ENCODE assay signal across 8 cellular contexts in the genomic region with DNA sequence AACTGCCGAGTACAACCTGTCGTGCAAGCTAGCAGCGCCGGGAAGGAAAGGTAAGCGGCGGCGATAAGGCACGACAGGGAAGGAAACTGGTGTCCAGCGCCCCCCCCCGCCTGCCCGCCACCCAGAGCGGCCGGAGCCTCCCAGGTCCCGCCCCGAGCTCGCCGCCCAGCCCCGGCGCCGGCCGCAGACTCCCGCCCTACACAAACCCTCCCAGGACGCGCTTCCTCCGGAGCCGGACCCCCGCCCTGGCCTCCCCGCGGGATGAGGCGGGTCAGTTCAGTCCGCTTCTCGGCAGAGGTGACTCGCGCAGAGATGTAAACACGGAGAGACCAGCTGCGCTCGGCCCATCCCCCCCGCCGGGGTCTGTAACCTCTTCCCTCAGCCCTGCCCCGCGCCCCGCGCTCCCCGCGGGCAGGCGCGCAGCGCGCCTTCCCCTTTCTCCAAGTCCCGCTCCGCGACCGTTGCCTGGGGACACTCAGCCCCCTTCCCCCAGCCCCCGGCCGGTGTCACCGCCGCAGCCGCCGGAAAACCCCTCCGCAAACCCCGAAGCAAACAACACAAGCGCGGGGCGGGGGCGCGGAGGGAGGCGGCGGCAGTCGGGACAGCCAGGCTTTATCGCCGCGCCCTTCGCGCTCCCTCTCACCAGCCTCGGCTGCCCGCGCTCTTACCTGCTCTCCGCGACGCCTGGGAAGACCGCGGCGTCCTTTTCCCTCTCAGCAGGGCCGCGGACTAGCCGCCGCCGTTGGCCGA. TPM values are rescaled to one million over a fixed set of nuclear protein-coding genes. Genes with fewer than 3 reads are reported as not detected.
DNase-seq lines count a peak whose midpoint lies in the region; ATAC-seq, FAIRE-seq and TF ChIP-seq lines count a peak whose summit lies in the region.

No MANE protein-coding gene starts in this region.

- POLR2A ChIA-PET in endothelial cell of umbilical vein (lab: Charles Lee) = interaction anchor here (0.6 to 1.8 kb wide), 3 partner anchors 125 to 160 kb away, joined by 3 to 7 read pairs (median 5); a partner anchor contains a TSS

- no peaks in the 10 kb centered on the region for H3K27me3 ChIP-seq in endothelial cell of umbilical vein (ENCODE audit: control insufficient read depth in 2 of 2, insufficient read depth in 2 of 2, low read length in 2 of 2)

- DNase-seq in AG10803 (ENCODE audit: low read depth) = peak; percentile 62
- peak; percentile 47 for DNase-seq in GM19238 (ENCODE audit: insufficient read length, low spot score)
- DNase-seq in NOMO-1 treated with DMSO at 0.1 percent for 48 hours (lab: John Stamatoyannopoulos, UW; ENCODE audit: unreplicated experiment) = peak; percentile 40
- peak; percentile 51 for DNase-seq in activated T-cell treated with anti-CD3 and anti-CD28 coated beads for 1 hour (ENCODE audit: low read depth)
- DNase-seq in endothelial cell of umbilical vein (ENCODE audit: low read depth, low spot score) = peak; percentile 84
- DNase-seq in midbrain (lab: John Stamatoyannopoulos, UW) = peak; percentile 69
- peak; percentile 14 to 44 for DNase-seq in stimulated activated CD8-positive, alpha-beta memory T cell treated with anti-CD3 and anti-CD28 coated beads, Interleukin-15, amount 100 ng/mL, for 48 hours (ENCODE audit: low read depth in 2 of 2)

- dilution Hi-C loops in endothelial cell of umbilical vein (cut with MboI; ENCODE audit: extremely low pct_ligation_motif_present, low sequenced_read_pairs) = no loop called here

- intact Hi-C loops in endothelial cell of umbilical vein (cut with micrococcal nuclease) = loop anchor here (1.0 to 2.0 kb wide), 5 partner anchors 78 to 380 kb away; a partner anchor contains a TSS

- TF ChIP-seq CTCF in AG10803 (conservative IDR thresholded peaks at IDR 0.05; ENCODE audit: low read length) = no peak
- TF ChIP-seq CTCF in endothelial cell of umbilical vein (IDR thresholded peaks at IDR 0.05; ENCODE audit: extremely low read depth in 1 of 2, insufficient read depth in 1 of 2, low read depth in 1 of 2, low read length in 2 of 2) = no peak

- no peaks in the 10 kb centered on the region for H3K9me1 ChIP-seq in endothelial cell of umbilical vein (replicated peaks; ENCODE audit: control insufficient read depth, extremely low read depth, insufficient read depth, low read length)

- H3K9me3 ChIP-seq in endothelial cell of umbilical vein (replicated peaks; ENCODE audit: control insufficient read depth, insufficient read depth, low read length) = no peaks in the 10 kb centered on the region

- ATAC-seq in HG03442 (IDR thresholded peaks at IDR 0.05; ENCODE audit: unreplicated experiment) = peak; percentile 15

- H3K27ac ChIP-seq in endothelial cell of umbilical vein (ENCODE audit: insufficient read depth, low read depth, low read length) = peak overlapping the region; percentile 79

- FAIRE-seq in endothelial cell of umbilical vein (lab: Jason Lieb, UNC) = peak; percentile 70

- peak overlapping the region; percentile 88 for H3K4me3 ChIP-seq in AG10803 (ENCODE audit: low read length)
- H3K4me3 ChIP-seq in endothelial cell of umbilical vein (replicated peaks in 1 of 3; ENCODE audit: insufficient read depth in 1 of 3, low read depth in 1 of 3, low read length in 3 of 3) = peak overlapping the region; percentile 84 to 91 (median 90)

- no peaks in the 10 kb centered on the region for H3K36me3 ChIP-seq in endothelial cell of umbilical vein (ENCODE audit: control insufficient read depth in 2 of 2, extremely low read depth in 1 of 2, insufficient read depth in 2 of 2, low read length in 2 of 2)

- peaks cover 3% of the 10 kb centered on the region for H3K79me2 ChIP-seq in endothelial cell of umbilical vein (ENCODE audit: control insufficient read depth, insufficient read depth, low read length)

- CTCF ChIA-PET in endothelial cell of umbilical vein (lab: Charles Lee) = interaction anchor here (1.0 to 4.0 kb wide), 9 partner anchors 9 to 146 kb away, joined by 3 to 37 read pairs (median 6); a partner anchor contains a TSS

- peaks cover 7% of the 10 kb centered on the region for H4K20me1 ChIP-seq in endothelial cell of umbilical vein (replicated peaks; ENCODE audit: control insufficient read depth, extremely low read depth, insufficient read depth, low read length)

- TF ChIP-seq POLR2A in endothelial cell of umbilical vein (IDR thresholded peaks at IDR 0.05; ENCODE audit: low read depth, low read length) = peak; percentile 55

- H3K4me2 ChIP-seq in endothelial cell of umbilical vein (ENCODE audit: insufficient read depth, low read length) = peak overlapping the region; percentile 99

- no TSS peak for BruUV-seq in endothelial cell of umbilical vein (replicated peaks; lab: Mats Ljungman, UMichigan)

- peak overlapping the region; percentile 56 for H2AFZ ChIP-seq in endothelial cell of umbilical vein (ENCODE audit: low read depth, low read length)

- peak overlapping the region; percentile 85 for H3K9ac ChIP-seq in endothelial cell of umbilical vein (replicated peaks; ENCODE audit: extremely low read depth, insufficient read depth, low read length)

- H3K4me1 ChIP-seq in endothelial cell of umbilical vein (ENCODE audit: control insufficient read depth, extremely low read depth, insufficient read depth, low read length) = peaks cover 7% of the 10 kb centered on the region

TF ChIP-seq in endothelial cell of umbilical vein, 7 proteins besides CTCF, POLR2A, EP300 and RAD21:
- TF ChIP-seq FOS (IDR thresholded peaks at IDR 0.05; ENCODE audit: borderline replicate concordance, insufficient read depth, low read length) (no peak), POLR2AphosphoS5 (IDR thresholded peaks at IDR 0.05; ENCODE audit: insufficient read depth, low read depth, low read length) (peak; percentile 72)

RNA-seq across cellular contexts. Expression of a gene that starts 0.5 kb away (rescaled TPM):
- 35.1 and 36.1 TPM in 2 replicates for total RNA-seq in endothelial cell of umbilical vein
- 15.1 and 16.4 TPM in 2 replicates for polyA plus RNA-seq in endothelial cell of umbilical vein
- 19.9 and 22.2 TPM in 2 replicates for polyA plus RNA-seq in endothelial cell of umbilical vein (2011; cell fraction: cytosol; rRNA removed)
- 35.3 and 36.0 TPM in 2 replicates for polyA plus RNA-seq in endothelial cell of umbilical vein (2011; cell fraction: nucleus; rRNA removed)
- polyA plus RNA-seq in endothelial cell of umbilical vein (2012) = 18.5 and 21.3 TPM in 2 replicates
- polyA minus RNA-seq in endothelial cell of umbilical vein = 40.9 and 43.3 TPM in 2 replicates
- polyA minus RNA-seq in endothelial cell of umbilical vein (2011; cell fraction: cytosol; rRNA and poly(A)+ RNA removed) = 30.8 TPM
- 46.9 and 62.0 TPM in 2 replicates for polyA minus RNA-seq in endothelial cell of umbilical vein (2011; cell fraction: nucleus; rRNA and poly(A)+ RNA removed)

Comparison
In these comparisons a context has a peak if more than half of its experiments do, and no peak if none do; other contexts are left out.
1. Peak in every context shown above with its lines: DNase-seq, ATAC-seq, H3K4me3 ChIP-seq and H3K27ac ChIP-seq.
2. DNase-seq: peak in every context shown above with its lines; median percentile 84 in endothelial cell of umbilical vein; 69 in midbrain; 62 in AG10803; 51 in activated T-cell treated with anti-CD3 and anti-CD28 coated beads for 1 hour; 47 in GM19238; 40 in NOMO-1 treated with DMSO at 0.1 percent for 48 hours; 29 in stimulated activated CD8-positive, alpha-beta memory T cell treated with anti-CD3 and anti-CD28 coated beads, Interleukin-15, amount 100 ng/mL, for 48 hours.